In genomic region chrX:119617511-119618164, GRCh38 we compare ENCODE assay signal across 11 cellular contexts. TPM values are rescaled to one million over a fixed set of nuclear protein-coding genes. Genes with fewer than 3 reads are reported as not detected.
DNase-seq lines count a peak whose midpoint lies in the region; ATAC-seq and TF ChIP-seq lines count a peak whose summit lies in the region.
"Had no signal": no experiment of that assay in that cellular context is flagged by ENCODE, and none has a peak within 500 bp of the region (broad histone marks: within the 10 kb centered on the region; RNA-seq: fewer than 3 reads in every experiment).

No MANE protein-coding gene starts in this region.

- ATAC-seq in GM18873 (IDR thresholded peaks at IDR 0.05; ENCODE audit: low FRiP score, unreplicated experiment) (peak; percentile 57), HG02588 (IDR thresholded peaks at IDR 0.05; ENCODE audit: unreplicated experiment) (peak; percentile 52), naive B cell (ENCODE audit: low read depth in 2 of 2) (peak; percentile 71 to 74)

- H3K36me3 ChIP-seq in trophoblast cell (ENCODE audit: control insufficient read depth in 1 of 2, insufficient read depth in 2 of 2, low read length in 2 of 2), result peaks cover 3 to 4% of the 10 kb centered on the region in 2 experiments
- H3K36me3 ChIP-seq: vagina had no signal

- H2BK5ac ChIP-seq in trophoblast cell (ENCODE audit: low read depth, low read length, poor library complexity), result no peak overlapping the region

- no peak overlapping the region for H4K91ac ChIP-seq in trophoblast cell (ENCODE audit: low read depth, low read length)

- H3K23ac ChIP-seq in trophoblast cell (ENCODE audit: low read length), result no peak overlapping the region

- H4K12ac ChIP-seq in trophoblast cell (ENCODE audit: low read depth, low read length), result no peak overlapping the region

- no peak overlapping the region for H3K4me3 ChIP-seq in trophoblast cell (ENCODE audit: low read depth, low read length)
- H3K4me3 ChIP-seq in coronary artery, result no peak overlapping the region
- H3K4me3 ChIP-seq: vagina had no signal

- no peaks in the 10 kb centered on the region for H3K27me3 Mint-ChIP-seq in naive B cell

- peak overlapping the region; percentile 71 to 96 (median 82) for H3K4me3 Mint-ChIP-seq in naive B cell

- no peaks in the 10 kb centered on the region for H3K27me3 ChIP-seq in trophoblast cell (ENCODE audit: insufficient read depth, low read length)
- H3K27me3 ChIP-seq: vagina had no signal

- no peak overlapping the region for H2AK5ac ChIP-seq in trophoblast cell (ENCODE audit: low read length)

- H3K9me3 ChIP-seq in trophoblast cell (ENCODE audit: insufficient read depth, low read depth, low read length), result no peaks in the 10 kb centered on the region
- H3K9me3 ChIP-seq: vagina had no signal

- no peak for TF ChIP-seq CTCF in coronary artery (IDR thresholded peaks at IDR 0.05)

- H2BK12ac ChIP-seq in trophoblast cell (ENCODE audit: low read length), result no peak overlapping the region

- no peak overlapping the region for H3K4ac ChIP-seq in trophoblast cell (ENCODE audit: low read depth, low read length)

- no peaks in the 10 kb centered on the region for H3K4me1 ChIP-seq in trophoblast cell (ENCODE audit: control insufficient read depth in 1 of 2, insufficient read depth in 2 of 2, low read length in 2 of 2)
- H3K4me1 ChIP-seq: vagina had no signal

- no peak overlapping the region for H2AFZ ChIP-seq in trophoblast cell (ENCODE audit: insufficient read depth, low read length, poor library complexity)

- no peak overlapping the region for H3K18ac ChIP-seq in trophoblast cell (ENCODE audit: low read length)

- H3K27ac Mint-ChIP-seq in naive B cell, result peak overlapping the region; percentile 27 to 99 (median 94)

- DNase-seq in MV-4-11 (lab: John Stamatoyannopoulos, UW) (peak; percentile 50), naive B cell (peak; percentile 68), trophoblast cell (no peak), coronary artery (ENCODE audit: low spot score) (no peak), NCI-H2171 treated with DMSO at 0.1 percent for 48 hours (lab: John Stamatoyannopoulos, UW) (no peak), activated gamma-delta T cell (lab: John Stamatoyannopoulos, UW) (no peak)
- DNase-seq: activated CD4-positive, alpha-beta T cell treated with anti-CD3 and anti-CD28 coated beads for 4 hours; NCI-H2081 had no signal

- no peak overlapping the region for H3K9ac ChIP-seq in trophoblast cell (ENCODE audit: low read length)

- H3K4me2 ChIP-seq in trophoblast cell (ENCODE audit: low read length), result no peak overlapping the region

- H3K9me3 Mint-ChIP-seq in naive B cell, result no peaks in the 10 kb centered on the region

- H3K79me1 ChIP-seq in trophoblast cell (ENCODE audit: low read length), result no peaks in the 10 kb centered on the region

- H3K27ac ChIP-seq in trophoblast cell (ENCODE audit: low read depth, low read length) (no peak overlapping the region), coronary artery (no peak overlapping the region)
- H3K27ac ChIP-seq: vagina had no signal

- H3K79me2 ChIP-seq in trophoblast cell (ENCODE audit: control insufficient read depth, insufficient read depth, low read length, poor library complexity), result no peaks in the 10 kb centered on the region

- H3K36me3 Mint-ChIP-seq in naive B cell, result peaks cover 0 to 4% of the 10 kb centered on the region in 2 donors

- no peak overlapping the region for H3K14ac ChIP-seq in trophoblast cell (ENCODE audit: low read length)

- no peak overlapping the region for H2BK120ac ChIP-seq in trophoblast cell (ENCODE audit: insufficient read depth, low read length, poor library complexity)

- H3K4me1 Mint-ChIP-seq in naive B cell, result peaks cover 45 to 76% (median 53%) of the 10 kb centered on the region in 3 donors

- no peak overlapping the region for H4K8ac ChIP-seq in trophoblast cell (ENCODE audit: low read depth, low read length)

- WGBS in trophoblast cell (ENCODE audit: extremely low coverage, insufficient coverage, insufficient read length), result no CpG with 5 or more reads among the region's 16 CpGs

RNA-seq across cellular contexts. Expression of gene NKRF, which starts 11.4 kb away (rescaled TPM):
- polyA plus RNA-seq in naive B cell (ENCODE audit: low read depth in 6 of 6), result 1 to 10 TPM; 4.2 to 9.4 (median 7.1) TPM
- 9.7 and 10.1 TPM in 2 replicates for polyA plus RNA-seq in trophoblast cell (2013)

RNA-seq across cellular contexts. Expression of gene UBE2A, which starts 43.3 kb away (rescaled TPM):
- polyA plus RNA-seq in naive B cell (ENCODE audit: low read depth in 6 of 6), result 10 to 100 TPM; 61.8 to 98.9 (median 75.6) TPM
- polyA plus RNA-seq in trophoblast cell (2013), result 124 and 137 TPM in 2 replicates

RNA-seq across cellular contexts. Expression of gene STEEP1, which starts 52.4 kb away (rescaled TPM):
- 10 to 100 TPM in 5 of 6 donors, 1 to 10 TPM in 1; 5.3 to 26.8 (median 20.7) TPM for polyA plus RNA-seq in naive B cell (ENCODE audit: low read depth in 6 of 6)
- polyA plus RNA-seq in trophoblast cell (2013), result 23.7 TPM in 2 replicates

Comparison
In these comparisons a context has a peak if more than half of its experiments do, and no peak if none do; other contexts are left out.
1. DNase-seq: peak in MV-4-11 (single experiment) and naive B cell (single experiment); none in trophoblast cell (0 of 2), coronary artery (single experiment), NCI-H2171 treated with DMSO at 0.1 percent for 48 hours (single experiment) and activated gamma-delta T cell (single experiment).
2. Peak in every context shown above with its lines, with median percentiles within 50 percentile points of each other: ATAC-seq.